8 cellular contexts compared by ENCODE assay signal in the genomic region with DNA sequence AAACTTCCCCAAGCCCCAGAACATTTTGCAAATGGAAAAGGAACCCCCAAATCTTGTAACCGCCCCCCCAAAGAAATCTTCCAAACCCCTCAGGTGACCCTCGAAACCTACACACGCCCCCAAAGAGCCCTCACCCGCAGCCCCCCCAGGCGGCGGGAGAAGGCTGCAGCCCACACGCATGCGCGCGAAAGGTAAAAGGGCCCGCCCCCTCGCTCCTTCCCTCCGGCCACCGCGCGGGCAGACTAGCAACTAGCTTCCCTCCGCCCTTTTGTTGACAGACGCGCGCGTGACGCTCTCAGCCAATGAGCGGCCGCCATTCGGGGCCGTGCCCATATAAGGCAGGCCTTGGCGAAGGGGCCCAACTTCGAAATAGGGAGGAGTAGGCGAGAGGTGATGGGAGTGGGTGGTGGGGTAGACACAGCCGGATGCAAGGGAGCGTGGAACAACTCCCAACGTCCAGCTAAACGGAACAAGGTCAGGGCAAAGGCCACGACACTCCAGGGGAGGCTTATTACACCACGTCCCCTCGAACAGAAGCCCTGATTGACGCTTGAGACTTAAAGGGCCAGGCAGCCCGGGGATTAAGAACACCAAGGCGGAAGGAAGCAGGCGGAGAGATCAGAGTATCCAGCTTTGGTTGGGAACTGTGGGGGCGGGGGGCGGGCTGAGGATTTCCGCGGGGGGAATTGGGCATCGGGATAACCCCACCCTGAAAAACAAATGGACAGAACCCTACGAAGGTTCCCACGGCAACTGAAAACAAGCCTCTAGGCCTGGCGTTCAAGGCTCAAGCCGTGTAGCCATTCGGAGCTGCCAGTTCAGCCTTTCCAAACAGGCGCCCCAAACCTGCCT. TPM values are rescaled to one million over a fixed set of nuclear protein-coding genes. Genes with fewer than 3 reads are reported as not detected.
A peak's percentile ranks its signal among the peaks of the same experiment; 100 is the strongest.
DNase-seq lines count a peak whose midpoint lies in the region; ATAC-seq, FAIRE-seq and TF ChIP-seq lines count a peak whose summit lies in the region.

No MANE protein-coding gene starts in this region.

- H3K4me3 ChIP-seq in Karpas-422 (ENCODE audit: low read length) (peak overlapping the region; percentile 95), esophagus squamous epithelium (peak overlapping the region; percentile 47 to 72 (median 64)), muscle layer of duodenum (ENCODE audit: low read depth in 1 of 2, low read length in 2 of 2) (peak overlapping the region; percentile 75 to 79)

- H3K79me2 ChIP-seq in Karpas-422 (ENCODE audit: low read length), result peaks cover 50% of the 10 kb centered on the region

- H3K27ac ChIP-seq in Karpas-422 (ENCODE audit: low read length) (peak overlapping the region; percentile 85), esophagus squamous epithelium (peak overlapping the region; percentile 87 to 96 (median 92)), muscle layer of duodenum (ENCODE audit: low read length) (peak overlapping the region; percentile 99)

- TF ChIP-seq CTCF in esophagus squamous epithelium (IDR thresholded peaks at IDR 0.05), result peak in 3 of 6 experiments; percentile 19 to 39 (median 31)

- H3K36me3 ChIP-seq in Karpas-422 (ENCODE audit: insufficient read depth, low read length) (0 out of 2 replicates have a peak, but pooled peaks cover 5% of the 10 kb centered on the region), esophagus squamous epithelium (peaks cover 8 to 27% (median 9%) of the 10 kb centered on the region in 3 donors), muscle layer of duodenum (ENCODE audit: control insufficient read depth in 1 of 2, insufficient read depth in 2 of 2, low read length in 2 of 2) (peaks cover 0 to 13% of the 10 kb centered on the region in 2 donors)

- peak overlapping the region; percentile 96 for H3K4me3 Mint-ChIP-seq in activated T-helper 1 cell treated with anti-CD3 and anti-CD28 coated beads, Interleukin-12 subunit alpha, Interleukin-12 subunit beta, Interleukin-2, Interleukin-4 antibody, amounts not matched to agents 30 ng/mL and 10 ng/mL and 1 ng/mL, durations not matched to agents 14 hours and 24 hours and 36 hours

- H2AFZ ChIP-seq in Karpas-422 (ENCODE audit: low read length), result no peak overlapping the region

- H3K36me3 Mint-ChIP-seq in activated T-helper 1 cell treated with anti-CD3 and anti-CD28 coated beads, Interleukin-12 subunit alpha, Interleukin-12 subunit beta, Interleukin-2, Interleukin-4 antibody, amounts not matched to agents 30 ng/mL and 10 ng/mL and 1 ng/mL, durations not matched to agents 14 hours and 24 hours and 36 hours (ENCODE audit: low read depth), result peaks cover 21% of the 10 kb centered on the region

- H3K27me3 Mint-ChIP-seq in activated T-helper 1 cell treated with anti-CD3 and anti-CD28 coated beads, Interleukin-12 subunit alpha, Interleukin-12 subunit beta, Interleukin-2, Interleukin-4 antibody, amounts not matched to agents 30 ng/mL and 10 ng/mL and 1 ng/mL, durations not matched to agents 14 hours and 24 hours and 36 hours (ENCODE audit: insufficient read depth), result no peaks in the 10 kb centered on the region

- peak overlapping the region; percentile 98 for H3K4me2 ChIP-seq in Karpas-422 (ENCODE audit: low read depth, low read length, poor library complexity, severe bottlenecking)

- FAIRE-seq in RCC 7860 (lab: Jason Lieb, UNC), result peak; percentile 87

- peaks cover 29% of the 10 kb centered on the region for H3K4me1 ChIP-seq in Karpas-422 (ENCODE audit: low read length)
- H3K4me1 ChIP-seq in esophagus squamous epithelium, result peaks cover 10 to 75% (median 22%) of the 10 kb centered on the region in 3 donors
- peaks cover 14 to 19% of the 10 kb centered on the region in 2 donors for H3K4me1 ChIP-seq in muscle layer of duodenum (ENCODE audit: control insufficient read depth in 1 of 2, insufficient read depth in 2 of 2, low read length in 2 of 2)

- H3K27ac Mint-ChIP-seq in activated T-helper 1 cell treated with anti-CD3 and anti-CD28 coated beads, Interleukin-12 subunit alpha, Interleukin-12 subunit beta, Interleukin-2, Interleukin-4 antibody, amounts not matched to agents 30 ng/mL and 10 ng/mL and 1 ng/mL, durations not matched to agents 14 hours and 24 hours and 36 hours, result peak overlapping the region; percentile 96

- peak overlapping the region; percentile 90 for H3K9ac ChIP-seq in Karpas-422 (ENCODE audit: low read length)

- H3K9me3 ChIP-seq in Karpas-422 (ENCODE audit: low read length) (no peaks in the 10 kb centered on the region), esophagus squamous epithelium (no peaks in the 10 kb centered on the region), muscle layer of duodenum (ENCODE audit: control insufficient read depth in 1 of 2, low read length in 2 of 2) (no peaks in the 10 kb centered on the region)

- peak; percentile 92 for ATAC-seq in GM21825 (IDR thresholded peaks at IDR 0.05; ENCODE audit: unreplicated experiment)

- intact Hi-C loops in activated T-helper 1 cell treated with anti-CD3 and anti-CD28 coated beads, Interleukin-12 subunit alpha, Interleukin-12 subunit beta, Interleukin-2, Interleukin-4 antibody, amounts not matched to agents 30 ng/mL and 10 ng/mL and 1 ng/mL, durations not matched to agents 14 hours and 24 hours and 36 hours (cut with micrococcal nuclease), result loop anchor here (1.0 to 2.0 kb wide), 12 partner anchors 13 to 625 kb away; a partner anchor contains a TSS
- intact Hi-C loops in esophagus squamous epithelium (cut with DNase I), result loop anchor here (10.0 kb wide), 1 partner anchor 47 kb away; a partner anchor contains a TSS

- 0 to 1% methylated on average over 21 to 32 of the region's 51 CpGs for WGBS in esophagus squamous epithelium, 2 donors

- H3K4me1 Mint-ChIP-seq in activated T-helper 1 cell treated with anti-CD3 and anti-CD28 coated beads, Interleukin-12 subunit alpha, Interleukin-12 subunit beta, Interleukin-2, Interleukin-4 antibody, amounts not matched to agents 30 ng/mL and 10 ng/mL and 1 ng/mL, durations not matched to agents 14 hours and 24 hours and 36 hours (ENCODE audit: low read depth), result peaks cover 40% of the 10 kb centered on the region

- H4K20me1 ChIP-seq in Karpas-422 (ENCODE audit: insufficient read depth, low read depth, low read length), result no peaks in the 10 kb centered on the region

- H3K9me2 ChIP-seq in Karpas-422 (replicated peaks; ENCODE audit: insufficient read depth, low read length), result no peaks in the 10 kb centered on the region

- peak in 3 of 4 donors; percentile 15 to 90 (median 66) for TF ChIP-seq POLR2A in esophagus squamous epithelium (IDR thresholded peaks at IDR 0.05)

- peak; percentile 99 for DNase-seq in DMS79 treated with DMSO at 0.1 percent for 48 hours (lab: John Stamatoyannopoulos, UW)
- DNase-seq in Karpas-422, result peak; percentile 100
- DNase-seq in RCC 7860 (ENCODE audit: low spot score), result peak; percentile 98
- peak; percentile 99 for DNase-seq in activated T-helper 1 cell treated with anti-CD3 and anti-CD28 coated beads, Interleukin-12 subunit alpha, Interleukin-12 subunit beta, Interleukin-2, Interleukin-4 antibody, amounts not matched to agents 30 ng/mL and 10 ng/mL and 1 ng/mL, durations not matched to agents 14 hours and 24 hours and 36 hours (ENCODE audit: low spot score)
- DNase-seq in esophagus squamous epithelium (lab: John Stamatoyannopoulos, UW), result peak; percentile 97
- DNase-seq in stimulated activated CD8-positive, alpha-beta memory T cell treated with anti-CD3 and anti-CD28 coated beads, Interleukin-7, amount 100 ng/mL, for 24 hours (ENCODE audit: low read depth), result peak; percentile 88

- no peaks in the 10 kb centered on the region for H3K9me3 Mint-ChIP-seq in activated T-helper 1 cell treated with anti-CD3 and anti-CD28 coated beads, Interleukin-12 subunit alpha, Interleukin-12 subunit beta, Interleukin-2, Interleukin-4 antibody, amounts not matched to agents 30 ng/mL and 10 ng/mL and 1 ng/mL, durations not matched to agents 14 hours and 24 hours and 36 hours

- H3K27me3 ChIP-seq in Karpas-422 (ENCODE audit: low read length), result no peaks in the 10 kb centered on the region
- H3K27me3 ChIP-seq in esophagus squamous epithelium, result no peaks in the 10 kb centered on the region
- no peaks in the 10 kb centered on the region for H3K27me3 ChIP-seq in muscle layer of duodenum (ENCODE audit: low read depth, low read length)

RNA-seq across cellular contexts. Expression of a gene that starts 13.3 kb away (rescaled TPM):
- total RNA-seq in Karpas-422 (2014; rRNA removed; shearing (Covaris generic); ENCODE audit: low replicate concordance), result 16.8 and 25.6 TPM in 2 replicates
- 35.1 and 35.4 TPM in 2 replicates for total RNA-seq in activated T-helper 1 cell treated with anti-CD3 and anti-CD28 coated beads, Interleukin-12 subunit alpha, Interleukin-12 subunit beta, Interleukin-2, Interleukin-4 antibody, amounts not matched to agents 30 ng/mL and 10 ng/mL and 1 ng/mL, durations not matched to agents 14 hours and 24 hours and 36 hours
- 10 to 100 TPM; 16.0 to 37.2 (median 25.9) TPM for total RNA-seq in esophagus squamous epithelium

RNA-seq across cellular contexts. Expression of a gene that starts 15.9 kb away (rescaled TPM):
- not detected in 2 replicates for total RNA-seq in Karpas-422 (2014; rRNA removed; shearing (Covaris generic); ENCODE audit: low replicate concordance)
- total RNA-seq in activated T-helper 1 cell treated with anti-CD3 and anti-CD28 coated beads, Interleukin-12 subunit alpha, Interleukin-12 subunit beta, Interleukin-2, Interleukin-4 antibody, amounts not matched to agents 30 ng/mL and 10 ng/mL and 1 ng/mL, durations not matched to agents 14 hours and 24 hours and 36 hours, result not detected in 2 replicates
- total RNA-seq in esophagus squamous epithelium, result not detected

RNA-seq across cellular contexts. Expression of a gene that starts 24.9 kb away (rescaled TPM):
- 21.4 and 30.3 TPM in 2 replicates for total RNA-seq in Karpas-422 (2014; rRNA removed; shearing (Covaris generic); ENCODE audit: low replicate concordance)
- total RNA-seq in activated T-helper 1 cell treated with anti-CD3 and anti-CD28 coated beads, Interleukin-12 subunit alpha, Interleukin-12 subunit beta, Interleukin-2, Interleukin-4 antibody, amounts not matched to agents 30 ng/mL and 10 ng/mL and 1 ng/mL, durations not matched to agents 14 hours and 24 hours and 36 hours, result 13.7 and 18.0 TPM in 2 replicates
- total RNA-seq in esophagus squamous epithelium, result 1 to 10 TPM; 3.3 to 6.9 (median 5.5) TPM

RNA-seq across cellular contexts. Expression of a gene that starts 25.6 kb away (rescaled TPM):
- 540 and 645 TPM in 2 replicates for total RNA-seq in Karpas-422 (2014; rRNA removed; shearing (Covaris generic); ENCODE audit: low replicate concordance)
- total RNA-seq in activated T-helper 1 cell treated with anti-CD3 and anti-CD28 coated beads, Interleukin-12 subunit alpha, Interleukin-12 subunit beta, Interleukin-2, Interleukin-4 antibody, amounts not matched to agents 30 ng/mL and 10 ng/mL and 1 ng/mL, durations not matched to agents 14 hours and 24 hours and 36 hours, result 757 and 760 TPM in 2 replicates
- total RNA-seq in esophagus squamous epithelium, result 100 to 1,000 TPM; 131 to 240 (median 186) TPM

RNA-seq across cellular contexts. Expression of a gene that starts 49.3 kb away (rescaled TPM):
- total RNA-seq in Karpas-422 (2014; rRNA removed; shearing (Covaris generic); ENCODE audit: low replicate concordance), result 3.9 and 6.1 TPM in 2 replicates
- 4.3 and 6.1 TPM in 2 replicates for total RNA-seq in activated T-helper 1 cell treated with anti-CD3 and anti-CD28 coated beads, Interleukin-12 subunit alpha, Interleukin-12 subunit beta, Interleukin-2, Interleukin-4 antibody, amounts not matched to agents 30 ng/mL and 10 ng/mL and 1 ng/mL, durations not matched to agents 14 hours and 24 hours and 36 hours
- total RNA-seq in esophagus squamous epithelium, result 1 to 10 TPM in 1 of 4 donors, under 1 TPM in 3; 0.44 to 1.1 (median 0.63) TPM

Comparison
In these comparisons a context has a peak if more than half of its experiments do, and no peak if none do; other contexts are left out.
1. Peak in every context shown above with its lines: DNase-seq, ATAC-seq, H3K4me3 ChIP-seq and H3K27ac ChIP-seq.